In the genomic region with DNA sequence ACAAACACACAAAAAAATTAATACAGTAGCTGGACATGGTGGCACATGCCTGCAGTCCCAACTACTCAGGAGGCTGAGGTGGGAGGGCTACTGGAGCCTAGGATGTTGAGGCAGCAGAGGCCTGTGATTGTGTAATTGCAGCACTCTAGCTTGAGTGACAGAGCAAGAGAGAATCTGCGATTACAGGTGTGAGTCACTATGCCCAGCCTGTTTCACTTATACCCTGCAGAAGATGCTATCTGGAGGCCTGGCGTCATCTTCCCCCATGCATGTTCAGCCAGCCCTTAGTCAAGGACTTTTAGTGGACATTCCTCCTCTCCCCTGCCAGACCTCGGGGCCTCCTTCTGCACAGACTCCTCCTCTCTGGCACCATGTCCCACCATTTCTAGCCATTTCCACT, we compare ENCODE assay signal across 12 cellular contexts. TPM values are rescaled to one million over a fixed set of nuclear protein-coding genes. Genes with fewer than 3 reads are reported as not detected.
A peak's percentile ranks its signal among the peaks of the same experiment; 100 is the strongest.
DNase-seq lines count a peak whose midpoint lies in the region; ATAC-seq and TF ChIP-seq lines count a peak whose summit lies in the region.
"Had no signal": no experiment of that assay in that cellular context is flagged by ENCODE, and none has a peak within 500 bp of the region (broad histone marks: within the 10 kb centered on the region; RNA-seq: fewer than 3 reads in every experiment).

No MANE protein-coding gene starts in this region.

- H3K27ac Mint-ChIP-seq in activated CD4-positive, alpha-beta memory T cell treated with anti-CD3 and anti-CD28 coated beads for 36 hours: no peak overlapping the region
- no peak overlapping the region for H3K27ac Mint-ChIP-seq in activated CD4-positive, alpha-beta memory T cell treated with anti-CD3 and anti-CD28 coated beads, Interleukin-2, amount 10 ng/mL, durations not matched to agents 7 days and 5 days

- H3K4me2 ChIP-seq in parathyroid adenoma (ENCODE audit: low read length): no peak overlapping the region

- no peak overlapping the region for H3K9ac ChIP-seq in parathyroid adenoma

- H3K27me3 ChIP-seq in parathyroid adenoma (ENCODE audit: control insufficient read depth, insufficient read depth, low read length): no peaks in the 10 kb centered on the region

- no peaks in the 10 kb centered on the region for H3K9me3 Mint-ChIP-seq in activated CD4-positive, alpha-beta memory T cell treated with anti-CD3 and anti-CD28 coated beads for 36 hours
- H3K9me3 Mint-ChIP-seq in activated CD4-positive, alpha-beta memory T cell treated with anti-CD3 and anti-CD28 coated beads, Interleukin-2, amount 10 ng/mL, durations not matched to agents 7 days and 5 days: no peaks in the 10 kb centered on the region

- H3K27me3 Mint-ChIP-seq in activated CD4-positive, alpha-beta memory T cell treated with anti-CD3 and anti-CD28 coated beads for 36 hours: no peaks in the 10 kb centered on the region
- peaks cover 4% of the 10 kb centered on the region for H3K27me3 Mint-ChIP-seq in activated CD4-positive, alpha-beta memory T cell treated with anti-CD3 and anti-CD28 coated beads, Interleukin-2, amount 10 ng/mL, durations not matched to agents 7 days and 5 days

- H3K4me1 Mint-ChIP-seq in activated CD4-positive, alpha-beta memory T cell treated with anti-CD3 and anti-CD28 coated beads for 36 hours (ENCODE audit: low read depth): no peaks in the 10 kb centered on the region
- H3K4me1 Mint-ChIP-seq in activated CD4-positive, alpha-beta memory T cell treated with anti-CD3 and anti-CD28 coated beads, Interleukin-2, amount 10 ng/mL, durations not matched to agents 7 days and 5 days: no peaks in the 10 kb centered on the region

- intact Hi-C loops in activated CD4-positive, alpha-beta memory T cell treated with anti-CD3 and anti-CD28 coated beads for 36 hours (cut with micrococcal nuclease): loop anchor here (10.0 kb wide), 1 partner anchor 51 kb away; no protein-coding TSS in a partner anchor

- POLR2A ChIA-PET in activated CD4-positive, alpha-beta memory T cell treated with anti-CD3 and anti-CD28 coated beads for 36 hours (lab: Charles Lee): no interaction called here
- POLR2A ChIA-PET in activated CD4-positive, alpha-beta memory T cell treated with anti-CD3 and anti-CD28 coated beads, Interleukin-2, amount 10 ng/mL, durations not matched to agents 7 days and 5 days (lab: Charles Lee): interaction anchor here (1.4 kb wide), 1 partner anchor 13 kb away, joined by 3 read pairs; no protein-coding TSS in a partner anchor

- no peak for TF ChIP-seq RAD21 in Ishikawa (IDR thresholded peaks at IDR 0.05; ENCODE audit: low read depth)

- H3K4me3 ChIP-seq in choroid plexus epithelial cell (ENCODE audit: low read depth, low read length) (no peak overlapping the region), parathyroid adenoma (ENCODE audit: low read depth, low read length) (no peak overlapping the region)

- H3K36me3 Mint-ChIP-seq in activated CD4-positive, alpha-beta memory T cell treated with anti-CD3 and anti-CD28 coated beads for 36 hours: no peaks in the 10 kb centered on the region
- H3K36me3 Mint-ChIP-seq in activated CD4-positive, alpha-beta memory T cell treated with anti-CD3 and anti-CD28 coated beads, Interleukin-2, amount 10 ng/mL, durations not matched to agents 7 days and 5 days (ENCODE audit: low read depth): no peaks in the 10 kb centered on the region

- no peaks in the 10 kb centered on the region for H3K36me3 ChIP-seq in parathyroid adenoma (ENCODE audit: control insufficient read depth, insufficient read depth, low read length)

- peak; percentile 10 for DNase-seq in activated CD4-positive, alpha-beta memory T cell treated with anti-CD3 and anti-CD28 coated beads for 36 hours
- no peak for DNase-seq in activated CD4-positive, alpha-beta memory T cell treated with anti-CD3 and anti-CD28 coated beads, Interleukin-2, amount 10 ng/mL, durations not matched to agents 7 days and 5 days
- DNase-seq in choroid plexus epithelial cell (ENCODE audit: low read depth): peak; percentile 47
- no peak for DNase-seq in hippocampal formation (lab: John Stamatoyannopoulos, UW)
- DNase-seq in activated CD4-positive, alpha-beta T cell treated with anti-CD3 and anti-CD28 coated beads, Interleukin-2, amount 50 U/mL, for 1 hour: no peak
- DNase-seq: C1 segment of cervical spinal cord, NCI-H1417, SHP77, small intestine had no signal

- TF ChIP-seq CTCF in choroid plexus epithelial cell (conservative IDR thresholded peaks at IDR 0.05; ENCODE audit: low read depth, low read length) (no peak), parathyroid adenoma (IDR thresholded peaks at IDR 0.05) (no peak)

- H2AFZ ChIP-seq in parathyroid adenoma: peak overlapping the region; percentile 58

- no peaks in the 10 kb centered on the region for H3K79me2 ChIP-seq in parathyroid adenoma

- H3K9me3 ChIP-seq in parathyroid adenoma (ENCODE audit: control insufficient read depth, low read length): no peaks in the 10 kb centered on the region

- CTCF ChIA-PET in activated CD4-positive, alpha-beta memory T cell treated with anti-CD3 and anti-CD28 coated beads for 36 hours (lab: Charles Lee): no interaction called here
- CTCF ChIA-PET in activated CD4-positive, alpha-beta memory T cell treated with anti-CD3 and anti-CD28 coated beads, Interleukin-2, amount 10 ng/mL, durations not matched to agents 7 days and 5 days (lab: Charles Lee): interaction anchor here (0.9 kb wide), 1 partner anchor 19 kb away, joined by 3 read pairs; no protein-coding TSS in a partner anchor

- TF ChIP-seq EP300 in Ishikawa (IDR thresholded peaks at IDR 0.05; ENCODE audit: borderline replicate concordance): no peak

- H3K27ac ChIP-seq in parathyroid adenoma: peak overlapping the region; percentile 89

- ATAC-seq in GM18868 (IDR thresholded peaks at IDR 0.05; ENCODE audit: unreplicated experiment): no peak

- H3K4me1 ChIP-seq in parathyroid adenoma: peaks cover 4% of the 10 kb centered on the region

- no peak overlapping the region for H3K4me3 Mint-ChIP-seq in activated CD4-positive, alpha-beta memory T cell treated with anti-CD3 and anti-CD28 coated beads for 36 hours
- no peak overlapping the region for H3K4me3 Mint-ChIP-seq in activated CD4-positive, alpha-beta memory T cell treated with anti-CD3 and anti-CD28 coated beads, Interleukin-2, amount 10 ng/mL, durations not matched to agents 7 days and 5 days

TF ChIP-seq in Ishikawa, 13 proteins besides CTCF, POLR2A, EP300 and RAD21:
- TF ChIP-seq CEBPB (IDR thresholded peaks at IDR 0.05): peak; percentile 67
- TF ChIP-seq TEAD4 (IDR thresholded peaks at IDR 0.05): no peak
TF ChIP-seq in Ishikawa: peak in this region for 1.

RNA-seq across cellular contexts. Expression of gene RCC2, which starts 36.3 kb away (rescaled TPM):
- 10 to 100 TPM; 90.6 to 91.0 TPM for total RNA-seq in activated CD4-positive, alpha-beta memory T cell treated with anti-CD3 and anti-CD28 coated beads for 36 hours
- 100 to 1,000 TPM; 111 to 114 TPM for total RNA-seq in activated CD4-positive, alpha-beta memory T cell treated with anti-CD3 and anti-CD28 coated beads, Interleukin-2, amount 10 ng/mL, durations not matched to agents 7 days and 5 days

Comparison
In these comparisons a context has a peak if more than half of its experiments do, and no peak if none do; other contexts are left out.
1. DNase-seq: peak in activated CD4-positive, alpha-beta memory T cell treated with anti-CD3 and anti-CD28 coated beads for 36 hours (single experiment) and choroid plexus epithelial cell (single experiment); none in activated CD4-positive, alpha-beta memory T cell treated with anti-CD3 and anti-CD28 coated beads, Interleukin-2, amount 10 ng/mL, durations not matched to agents 7 days and 5 days (single experiment), hippocampal formation (0 of 2) and activated CD4-positive, alpha-beta T cell treated with anti-CD3 and anti-CD28 coated beads, Interleukin-2, amount 50 U/mL, for 1 hour (single experiment).